In genomic region chr12:116434155-116435065, GRCh38 we compare ENCODE assay signal across 1 cellular context.
A peak's percentile ranks its signal among the peaks of the same experiment; 100 is the strongest.
TF ChIP-seq lines count a peak whose summit lies in the region.

No MANE protein-coding gene starts in this region.

TF ChIP-seq in SK-N-SH, 30 proteins besides CTCF, POLR2A, EP300 and RAD21 (continued from another document):
- TF ChIP-seq USF1 (IDR thresholded peaks at IDR 0.05; ENCODE audit: borderline replicate concordance, low read depth): peak; percentile 50; the same call in 1 of the 2 replicates
- TF ChIP-seq TCF12 (IDR thresholded peaks at IDR 0.05): peak; percentile 97
- peak; percentile 72 for TF ChIP-seq CHD2 (IDR thresholded peaks at IDR 0.05; ENCODE audit: low read length, partially characterized antibody)
- TF ChIP-seq TEAD4 (IDR thresholded peaks at IDR 0.05; ENCODE audit: borderline replicate concordance, insufficient read depth): no peak; the same call in none of the 2 replicates
- peak; percentile 71 for TF ChIP-seq MXI1 (IDR thresholded peaks at IDR 0.05; ENCODE audit: low read depth, low read length)
- peak; percentile 86 for TF ChIP-seq RCOR1 (IDR thresholded peaks at IDR 0.05; ENCODE audit: low read length)
- 0 out of 2 replicates have a peak, but pooled peaks have one; percentile 60 for TF ChIP-seq SIN3A (IDR thresholded peaks at IDR 0.05; ENCODE audit: borderline replicate concordance, low read depth, low read length)
TF ChIP-seq in SK-N-SH: peak in this region for 16.
